Comparison of ENCODE assay signal across 9 cellular contexts in the genomic region with DNA sequence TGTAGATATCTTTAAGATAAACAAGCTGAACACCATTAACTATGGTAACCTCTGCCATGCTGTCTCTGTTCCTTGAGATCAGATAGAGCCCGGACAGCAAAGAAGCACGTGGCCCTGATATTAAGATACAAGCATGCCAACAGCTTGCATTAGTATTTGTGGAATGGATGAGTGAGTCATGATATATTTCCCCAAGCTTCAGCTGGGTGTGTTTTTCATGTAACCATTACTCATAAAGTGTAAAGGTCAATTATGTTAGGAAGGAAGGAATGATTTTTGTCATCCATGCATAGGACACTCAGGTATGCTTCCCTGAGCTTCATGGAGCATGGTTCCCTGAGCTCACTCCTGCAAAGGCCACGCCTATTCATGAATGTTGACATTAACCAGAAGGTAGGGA.
DNase-seq lines count a peak whose midpoint lies in the region; ATAC-seq, FAIRE-seq and TF ChIP-seq lines count a peak whose summit lies in the region.
"Had no signal": no experiment of that assay in that cellular context is flagged by ENCODE, and none has a peak within 500 bp of the region (broad histone marks: within the 10 kb centered on the region; RNA-seq: fewer than 3 reads in every experiment).

No MANE protein-coding gene starts in this region.

- peaks cover 10% of the 10 kb centered on the region; the same call in 1 of the 2 replicates for H3K4me1 ChIP-seq in HepG2 (ENCODE audit: insufficient read depth, low read length)

- TF ChIP-seq RAD21 in HepG2 (CRISPR knock-in tag; IDR thresholded peaks at IDR 0.05): no peak

- POLR2A ChIA-PET in HepG2 (lab: Yijun Ruan, JAX): no interaction called here

- H3K27me3 Mint-ChIP-seq in activated naive CD8-positive, alpha-beta T cell treated with anti-CD3 and anti-CD28 coated beads, Interleukin-2, amount 50 U/mL, for 24 hours: no peaks in the 10 kb centered on the region

- TF ChIP-seq CTCF in AG10803 (conservative IDR thresholded peaks at IDR 0.05; ENCODE audit: low read length) (no peak), HepG2 (CRISPR knock-in tag; IDR thresholded peaks at IDR 0.05) (no peak)

- H3K27ac ChIP-seq in HepG2 (ENCODE audit: extremely low read length, insufficient read depth, low read length): no peak overlapping the region
- H3K27ac ChIP-seq: neural progenitor cell had no signal

- intact Hi-C loops in HepG2 (cut with micrococcal nuclease; ENCODE audit: unreplicated experiment): no loop called here

- H3K27ac Mint-ChIP-seq in activated naive CD8-positive, alpha-beta T cell treated with anti-CD3 and anti-CD28 coated beads, Interleukin-2, amount 50 U/mL, for 24 hours: peak overlapping the region; percentile 69
- H3K27ac Mint-ChIP-seq: neural progenitor cell had no signal

- no peak overlapping the region for H2AFZ ChIP-seq in HepG2 (ENCODE audit: low read length)
- H2AFZ ChIP-seq: neural progenitor cell had no signal

- H3K4me3 ChIP-seq in AG10803 (ENCODE audit: low read length): no peak overlapping the region
- no peak overlapping the region for H3K4me3 ChIP-seq in HepG2 (replicated peaks in 1 of 3; ENCODE audit: insufficient read depth in 1 of 3, low read depth in 2 of 3, low read length in 3 of 3)
- H3K4me3 ChIP-seq: neural progenitor cell had no signal

- H3K79me2 ChIP-seq in HepG2 (ENCODE audit: insufficient read depth, low read length): no peaks in the 10 kb centered on the region

- no peaks in the 10 kb centered on the region for H3K9me3 ChIP-seq in HepG2 (ENCODE audit: low read length)

- ATAC-seq in activated naive CD8-positive, alpha-beta T cell treated with anti-CD3 and anti-CD28 coated beads, Interleukin-2, amount 50 U/mL, for 24 hours: peak; percentile 27
- ATAC-seq in HepG2 (peak; percentile 59), GM21576 (IDR thresholded peaks at IDR 0.05; ENCODE audit: unreplicated experiment) (no peak)

- peaks cover 74% of the 10 kb centered on the region for H3K4me1 Mint-ChIP-seq in activated naive CD8-positive, alpha-beta T cell treated with anti-CD3 and anti-CD28 coated beads, Interleukin-2, amount 50 U/mL, for 24 hours

- BruUV-seq in HepG2 (replicated peaks; lab: Mats Ljungman, UMichigan): no TSS peak

- no peak overlapping the region for H3K4me2 ChIP-seq in HepG2 (ENCODE audit: low read depth, low read length)
- H3K4me2 ChIP-seq: neural progenitor cell had no signal

- no peaks in the 10 kb centered on the region for H3K36me3 ChIP-seq in HepG2 (replicated peaks in 1 of 2; ENCODE audit: control insufficient read depth in 1 of 2, insufficient read depth in 2 of 2, low read length in 2 of 2)
- H3K36me3 ChIP-seq: neural progenitor cell had no signal

- H3K27me3 ChIP-seq in HepG2 (ENCODE audit: control insufficient read depth in 1 of 2, insufficient read depth in 2 of 2, low read length in 2 of 2): peaks cover 0 to 1% of the 10 kb centered on the region in 2 experiments; a peak in 1 of 5 replicates
- H3K27me3 ChIP-seq: neural progenitor cell had no signal

- no peak overlapping the region for H3K9ac ChIP-seq in HepG2 (ENCODE audit: insufficient read depth, low read depth, low read length)
- H3K9ac ChIP-seq: neural progenitor cell had no signal

- CTCF ChIA-PET in HepG2 (lab: Yijun Ruan, JAX; ENCODE audit: low intra/inter-chr PET ratio, low total read pairs): no interaction called here

- DNase-seq in AG10803 (ENCODE audit: low read depth) (peak; percentile 92), HT-29 (ENCODE audit: low spot score) (peak; percentile 72), HepG2 (ENCODE audit: low spot score) (peak; percentile 74), ureter (ENCODE audit: low spot score) (no peak), D341Med (ENCODE audit: low spot score) (no peak), SKM-1 treated with dmso at 0.1 percent for 144 hours (lab: John Stamatoyannopoulos, UW; ENCODE audit: unreplicated experiment) (no peak)
- no peak for DNase-seq in activated naive CD8-positive, alpha-beta T cell treated with anti-CD3 and anti-CD28 coated beads, Interleukin-2, amount 50 U/mL, for 24 hours

- no peak overlapping the region for H3K4me3 Mint-ChIP-seq in activated naive CD8-positive, alpha-beta T cell treated with anti-CD3 and anti-CD28 coated beads, Interleukin-2, amount 50 U/mL, for 24 hours
- H3K4me3 Mint-ChIP-seq: neural progenitor cell had no signal

- no peak for FAIRE-seq in HepG2 (lab: Jason Lieb, UNC)

- peaks cover 8% of the 10 kb centered on the region for H3K9me3 Mint-ChIP-seq in activated naive CD8-positive, alpha-beta T cell treated with anti-CD3 and anti-CD28 coated beads, Interleukin-2, amount 50 U/mL, for 24 hours

- WGBS in HepG2 (ENCODE audit: low lambda C conversion rate): 1% methylated on average over 3 of the region's 3 CpGs

- H4K20me1 ChIP-seq in HepG2 (ENCODE audit: insufficient read depth, low read length): no peaks in the 10 kb centered on the region

- TF ChIP-seq POLR2A in HepG2 (IDR thresholded peaks at IDR 0.05; ENCODE audit: insufficient read depth in 1 of 2, low read depth in 2 of 2, low read length in 2 of 2): no peak

- in situ Hi-C loops in HepG2 (cut with HindIII; ENCODE audit: extremely low pct_ligation_motif_present, low pct_unique_long_range_greater_than_20kb): no loop called here

- TF ChIP-seq EP300 in HepG2 (IDR thresholded peaks at IDR 0.05; ENCODE audit: low read depth in 2 of 2, low read length in 2 of 2): no peak
- TF ChIP-seq EP300 in HepG2 (CRISPR knock-in tag; IDR thresholded peaks at IDR 0.05; ENCODE audit: borderline replicate concordance): no peak

- H3K36me3 Mint-ChIP-seq in activated naive CD8-positive, alpha-beta T cell treated with anti-CD3 and anti-CD28 coated beads, Interleukin-2, amount 50 U/mL, for 24 hours (ENCODE audit: low read depth): peaks cover 7% of the 10 kb centered on the region

TF ChIP-seq in HepG2, 621 proteins besides CTCF, POLR2A, EP300 and RAD21 (continues in another document):
- TF ChIP-seq ZNF567 (CRISPR knock-in tag; IDR thresholded peaks at IDR 0.05; ENCODE audit: borderline replicate concordance) (no peak), ZIK1 (CRISPR knock-in tag; IDR thresholded peaks at IDR 0.05; ENCODE audit: borderline replicate concordance, low read depth) (no peak), NFE2L2 (IDR thresholded peaks at IDR 0.05; ENCODE audit: low read length) (no peak), ZNF33A (CRISPR knock-in tag; IDR thresholded peaks at IDR 0.05; ENCODE audit: borderline replicate concordance) (no peak), CBX5 (CRISPR knock-in tag; IDR thresholded peaks at IDR 0.05; ENCODE audit: borderline replicate concordance) (no peak), IRF2 (CRISPR knock-in tag; IDR thresholded peaks at IDR 0.05) (no peak), HMG20B (CRISPR knock-in tag; conservative IDR thresholded peaks at IDR 0.05) (no peak), FOSL2 (CRISPR knock-in tag; IDR thresholded peaks at IDR 0.05) (peak; percentile 80)
- TF ChIP-seq, protein P1, sequence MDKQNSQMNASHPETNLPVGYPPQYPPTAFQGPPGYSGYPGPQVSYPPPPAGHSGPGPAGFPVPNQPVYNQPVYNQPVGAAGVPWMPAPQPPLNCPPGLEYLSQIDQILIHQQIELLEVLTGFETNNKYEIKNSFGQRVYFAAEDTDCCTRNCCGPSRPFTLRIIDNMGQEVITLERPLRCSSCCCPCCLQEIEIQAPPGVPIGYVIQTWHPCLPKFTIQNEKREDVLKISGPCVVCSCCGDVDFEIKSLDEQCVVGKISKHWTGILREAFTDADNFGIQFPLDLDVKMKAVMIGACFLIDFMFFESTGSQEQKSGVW (CRISPR knock-in tag; IDR thresholded peaks at IDR 0.05; ENCODE audit: borderline replicate concordance): no peak
- TF ChIP-seq, protein P2, sequence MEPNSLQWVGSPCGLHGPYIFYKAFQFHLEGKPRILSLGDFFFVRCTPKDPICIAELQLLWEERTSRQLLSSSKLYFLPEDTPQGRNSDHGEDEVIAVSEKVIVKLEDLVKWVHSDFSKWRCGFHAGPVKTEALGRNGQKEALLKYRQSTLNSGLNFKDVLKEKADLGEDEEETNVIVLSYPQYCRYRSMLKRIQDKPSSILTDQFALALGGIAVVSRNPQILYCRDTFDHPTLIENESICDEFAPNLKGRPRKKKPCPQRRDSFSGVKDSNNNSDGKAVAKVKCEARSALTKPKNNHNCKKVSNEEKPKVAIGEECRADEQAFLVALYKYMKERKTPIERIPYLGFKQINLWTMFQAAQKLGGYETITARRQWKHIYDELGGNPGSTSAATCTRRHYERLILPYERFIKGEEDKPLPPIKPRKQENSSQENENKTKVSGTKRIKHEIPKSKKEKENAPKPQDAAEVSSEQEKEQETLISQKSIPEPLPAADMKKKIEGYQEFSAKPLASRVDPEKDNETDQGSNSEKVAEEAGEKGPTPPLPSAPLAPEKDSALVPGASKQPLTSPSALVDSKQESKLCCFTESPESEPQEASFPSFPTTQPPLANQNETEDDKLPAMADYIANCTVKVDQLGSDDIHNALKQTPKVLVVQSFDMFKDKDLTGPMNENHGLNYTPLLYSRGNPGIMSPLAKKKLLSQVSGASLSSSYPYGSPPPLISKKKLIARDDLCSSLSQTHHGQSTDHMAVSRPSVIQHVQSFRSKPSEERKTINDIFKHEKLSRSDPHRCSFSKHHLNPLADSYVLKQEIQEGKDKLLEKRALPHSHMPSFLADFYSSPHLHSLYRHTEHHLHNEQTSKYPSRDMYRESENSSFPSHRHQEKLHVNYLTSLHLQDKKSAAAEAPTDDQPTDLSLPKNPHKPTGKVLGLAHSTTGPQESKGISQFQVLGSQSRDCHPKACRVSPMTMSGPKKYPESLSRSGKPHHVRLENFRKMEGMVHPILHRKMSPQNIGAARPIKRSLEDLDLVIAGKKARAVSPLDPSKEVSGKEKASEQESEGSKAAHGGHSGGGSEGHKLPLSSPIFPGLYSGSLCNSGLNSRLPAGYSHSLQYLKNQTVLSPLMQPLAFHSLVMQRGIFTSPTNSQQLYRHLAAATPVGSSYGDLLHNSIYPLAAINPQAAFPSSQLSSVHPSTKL (CRISPR knock-in tag; IDR thresholded peaks at IDR 0.05): no peak
- TF ChIP-seq, protein P3, sequence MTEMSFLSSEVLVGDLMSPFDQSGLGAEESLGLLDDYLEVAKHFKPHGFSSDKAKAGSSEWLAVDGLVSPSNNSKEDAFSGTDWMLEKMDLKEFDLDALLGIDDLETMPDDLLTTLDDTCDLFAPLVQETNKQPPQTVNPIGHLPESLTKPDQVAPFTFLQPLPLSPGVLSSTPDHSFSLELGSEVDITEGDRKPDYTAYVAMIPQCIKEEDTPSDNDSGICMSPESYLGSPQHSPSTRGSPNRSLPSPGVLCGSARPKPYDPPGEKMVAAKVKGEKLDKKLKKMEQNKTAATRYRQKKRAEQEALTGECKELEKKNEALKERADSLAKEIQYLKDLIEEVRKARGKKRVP (CRISPR knock-in tag; IDR thresholded peaks at IDR 0.05): 0 out of 4 replicates have a peak, but pooled peaks of 1 of the 2 experiments have one; percentile 19

Comparison
In these comparisons a context has a peak if more than half of its experiments do, and no peak if none do; other contexts are left out.
1. DNase-seq: peak in AG10803 (single experiment), HT-29 (single experiment) and HepG2 (single experiment); none in activated naive CD8-positive, alpha-beta T cell treated with anti-CD3 and anti-CD28 coated beads, Interleukin-2, amount 50 U/mL, for 24 hours (single experiment), ureter (single experiment), D341Med (single experiment) and SKM-1 treated with dmso at 0.1 percent for 144 hours (single experiment).